ENCODE assay signal across 10 cellular contexts in genomic region chr20:64188682-64189529, GRCh38. TPM values are rescaled to one million over a fixed set of nuclear protein-coding genes. Genes with fewer than 3 reads are reported as not detected.
A peak's percentile ranks its signal among the peaks of the same experiment; 100 is the strongest.
DNase-seq lines count a peak whose midpoint lies in the region; ATAC-seq and TF ChIP-seq lines count a peak whose summit lies in the region.
"Had no signal": no experiment of that assay in that cellular context is flagged by ENCODE, and none has a peak within 500 bp of the region (broad histone marks: within the 10 kb centered on the region; RNA-seq: fewer than 3 reads in every experiment).

No MANE protein-coding gene starts in this region.

- peaks cover 70% of the 10 kb centered on the region for H3K27me3 Mint-ChIP-seq in MCF 10A (ENCODE audit: insufficient read depth, unreplicated experiment)

- H3K4me1 Mint-ChIP-seq in MCF 10A (ENCODE audit: insufficient read depth, unreplicated experiment) = no peaks in the 10 kb centered on the region

- H3K27ac Mint-ChIP-seq in MCF 10A (ENCODE audit: low read depth, unreplicated experiment) = no peak overlapping the region

- no peak overlapping the region for H3K27ac ChIP-seq in ovary

- intact Hi-C loops in MCF 10A (cut with micrococcal nuclease) (no loop called here), ovary (cut with DNase I) (no loop called here)

- no peaks in the 10 kb centered on the region for H3K9me3 ChIP-seq in ovary

- no peaks in the 10 kb centered on the region for H3K36me3 Mint-ChIP-seq in MCF 10A (ENCODE audit: insufficient read depth, unreplicated experiment)

- H3K4me1 ChIP-seq in ovary (ENCODE audit: insufficient read depth) = no peaks in the 10 kb centered on the region

- POLR2A ChIA-PET in MCF 10A (lab: Yijun Ruan, JAX) = no interaction called here

- no peaks in the 10 kb centered on the region for H3K36me3 ChIP-seq in ovary

- no peak for TF ChIP-seq POLR2A in ovary (IDR thresholded peaks at IDR 0.05)

- no TSS peak for BruUV-seq in MCF 10A (replicated peaks; lab: Mats Ljungman, UMichigan)

- H3K27me3 ChIP-seq in ovary = no peaks in the 10 kb centered on the region

- DNase-seq in DMS53 treated with DMSO at 0.1 percent for 48 hours (lab: John Stamatoyannopoulos, UW; ENCODE audit: unreplicated experiment) = peak; percentile 98
- peak; percentile 81 for DNase-seq in NCI-H2029 treated with DMSO at 0.1 percent for 48 hours (lab: John Stamatoyannopoulos, UW)
- peak; percentile 21 for DNase-seq in MCF 10A (ENCODE audit: unreplicated experiment)
- DNase-seq in left lobe of liver (ENCODE audit: low spot score) = no peak
- no peak for DNase-seq in GM03348 (ENCODE audit: low spot score)
- no peak for DNase-seq in ovary
- DNase-seq in NCI-H2107 (lab: John Stamatoyannopoulos, UW) = no peak
- DNase-seq: activated CD4-positive, alpha-beta T cell treated with anti-CD3 and anti-CD28 coated beads, Interleukin-2, amount 50 U/mL, for 1 hour; HCEC 1CT had no signal

- TF ChIP-seq CTCF in MCF 10A (IDR thresholded peaks at IDR 0.05; ENCODE audit: unreplicated experiment) = no peak
- TF ChIP-seq CTCF in ovary (IDR thresholded peaks at IDR 0.05) = no peak

- no peaks in the 10 kb centered on the region for H3K9me3 Mint-ChIP-seq in MCF 10A (ENCODE audit: unreplicated experiment)

- no peak overlapping the region for H3K4me3 Mint-ChIP-seq in MCF 10A (ENCODE audit: unreplicated experiment)

- 42 to 54% (median 49%) methylated on average over 21 of the region's 21 CpGs for WGBS in ovary, 3 donors

- peak; percentile 69 for ATAC-seq in left lobe of liver
- ATAC-seq in HG03342 (IDR thresholded peaks at IDR 0.05; ENCODE audit: unreplicated experiment) = no peak

- CTCF ChIA-PET in MCF 10A (lab: Yijun Ruan, JAX) = interaction anchor here (0.9 kb wide), 1 partner anchor 20 kb away, joined by 3 read pairs; no protein-coding TSS in a partner anchor

- no peak overlapping the region for H3K4me3 ChIP-seq in ovary

- no peak for TF ChIP-seq EP300 in ovary (IDR thresholded peaks at IDR 0.05)

RNA-seq across cellular contexts. Expression of gene MYT1, which starts 24.7 kb away (rescaled TPM):
- not detected in 2 replicates for total RNA-seq in MCF 10A (2022)
- total RNA-seq in left lobe of liver = not detected
- total RNA-seq in ovary = under 1 TPM; 0.05 to 0.25 (median 0.15) TPM
- polyA plus RNA-seq in ovary = under 1 TPM in 1 of 2 donors, not detected in 1; 0.07 TPM

Comparison
In these comparisons a context has a peak if more than half of its experiments do, and no peak if none do; other contexts are left out.
1. DNase-seq: peak in DMS53 treated with DMSO at 0.1 percent for 48 hours (single experiment), NCI-H2029 treated with DMSO at 0.1 percent for 48 hours (single experiment) and MCF 10A (single experiment); none in left lobe of liver (single experiment), GM03348 (single experiment), ovary (0 of 5) and NCI-H2107 (single experiment).